Comparison of ENCODE assay signal across 26 cellular contexts in genomic region chr7:3910041-3910440, GRCh38.
A peak's percentile ranks its signal among the peaks of the same experiment; 100 is the strongest.
DNase-seq lines count a peak whose midpoint lies in the region; TF ChIP-seq lines count a peak whose summit lies in the region.
"Had no signal": no experiment of that assay in that cellular context is flagged by ENCODE, and none has a peak within 500 bp of the region (broad histone marks: within the 10 kb centered on the region; RNA-seq: fewer than 3 reads in every experiment).

No MANE protein-coding gene starts in this region.

- TF ChIP-seq POLR2A in tibial nerve (IDR thresholded peaks at IDR 0.05) = no peak

- H3K27me3 ChIP-seq in ectodermal cell (ENCODE audit: control insufficient read depth, insufficient read depth, low read length, poor library complexity, severe bottlenecking) (no peaks in the 10 kb centered on the region), tibial nerve (no peaks in the 10 kb centered on the region)
- H3K27me3 ChIP-seq: cardiac muscle cell, pancreas, upper lobe of right lung had no signal

- peaks cover 60% of the 10 kb centered on the region for H3K4me1 Mint-ChIP-seq in neural crest cell
- H3K4me1 Mint-ChIP-seq: naive B cell, T-helper 17 cell had no signal

- DNase-seq in RPMI7951 (ENCODE audit: low read depth) (peak; percentile 4), neural crest cell (ENCODE audit: low read depth, low spot score) (peak; percentile 12), tibial nerve (ENCODE audit: low spot score in 2 of 2) (no peak), A172 (ENCODE audit: low spot score) (no peak), NCI-H1105 treated with DMSO at 0.1 percent for 48 hours (lab: John Stamatoyannopoulos, UW) (no peak), NCI-H1436 (lab: John Stamatoyannopoulos, UW) (no peak)
- DNase-seq: activated CD4-positive, alpha-beta T cell treated with anti-CD3 and anti-CD28 coated beads for 4 hours; activated naive CD4-positive, alpha-beta T cell; activated T-cell treated with anti-CD3 and anti-CD28 coated beads, Interleukin-2, amount 50 U/mL, for 48 hours; Calu3; HCEC 1CT; kidney glomerular epithelial cell; mammary epithelial cell; naive B cell; NCI-H1092 treated with DMSO at 0.1 percent for 48 hours; NCI-H2029; NCI-H2227 treated with DMSO at 0.1 percent for 48 hours; NCI-H774; pancreas; RPMI8226; stimulated activated naive CD8-positive, alpha-beta T cell treated with anti-CD3 and anti-CD28 coated beads, Interleukin-15, amount 100 ng/mL, for 72 hours; T-helper 17 cell; upper lobe of right lung had no signal

- H3K27ac Mint-ChIP-seq in neural crest cell (ENCODE audit: unreplicated experiment) = peak overlapping the region; percentile 96
- H3K27ac Mint-ChIP-seq: naive B cell, T-helper 17 cell had no signal

- H3K27me3 Mint-ChIP-seq in neural crest cell (ENCODE audit: low read depth) = no peaks in the 10 kb centered on the region
- H3K27me3 Mint-ChIP-seq: stimulated activated naive CD8-positive, alpha-beta T cell treated with anti-CD3 and anti-CD28 coated beads, Interleukin-15, amount 100 ng/mL, for 72 hours had no signal

- H3K27ac ChIP-seq in ectodermal cell (ENCODE audit: insufficient read depth, low read depth, low read length, poor library complexity, severe bottlenecking) (peak overlapping the region; percentile 45), tibial nerve (peak overlapping the region in 3 of 4 donors; percentile 58 to 77 (median 76))
- H3K27ac ChIP-seq: C4-2B, cardiac muscle cell, pancreas, upper lobe of right lung had no signal

- peaks cover 2% of the 10 kb centered on the region for H3K36me3 Mint-ChIP-seq in neural crest cell (ENCODE audit: low read depth)
- H3K36me3 Mint-ChIP-seq: naive B cell had no signal

- TF ChIP-seq CTCF in neural crest cell (conservative IDR thresholded peaks at IDR 0.05) (no peak), tibial nerve (IDR thresholded peaks at IDR 0.05) (no peak)

- TF ChIP-seq EP300 in tibial nerve (IDR thresholded peaks at IDR 0.05) = peak in 1 of 2 donors; percentile 59

- H3K4me1 ChIP-seq in ectodermal cell (ENCODE audit: control insufficient read depth, insufficient read depth, low read length) = no peaks in the 10 kb centered on the region
- peaks cover 0 to 14% (median 0%) of the 10 kb centered on the region in 4 donors for H3K4me1 ChIP-seq in tibial nerve
- H3K4me1 ChIP-seq: pancreas, upper lobe of right lung had no signal

- no peaks in the 10 kb centered on the region for H3K36me3 ChIP-seq in ectodermal cell (ENCODE audit: control insufficient read depth, insufficient read depth, low read length)
- no peaks in the 10 kb centered on the region for H3K36me3 ChIP-seq in tibial nerve
- H3K36me3 ChIP-seq: cardiac muscle cell, pancreas, upper lobe of right lung had no signal

- H3K4me3 ChIP-seq in ectodermal cell (ENCODE audit: insufficient read depth, low read depth, low read length) (no peak overlapping the region), tibial nerve (no peak overlapping the region)
- H3K4me3 ChIP-seq: cardiac muscle cell, pancreas, upper lobe of right lung had no signal

- peaks cover 3% of the 10 kb centered on the region for H3K9me3 Mint-ChIP-seq in neural crest cell
- H3K9me3 Mint-ChIP-seq: stimulated activated naive CD8-positive, alpha-beta T cell treated with anti-CD3 and anti-CD28 coated beads, Interleukin-15, amount 100 ng/mL, for 72 hours had no signal

- 86 to 89% methylated on average over 6 of the region's 6 CpGs for WGBS in ectodermal cell, 2 experiments
- 55 to 74% methylated on average over 6 of the region's 6 CpGs for WGBS in tibial nerve, 2 donors

- H3K9me3 ChIP-seq in ectodermal cell (ENCODE audit: control insufficient read depth, low read length) (no peaks in the 10 kb centered on the region), tibial nerve (peaks cover 0 to 4% (median 0%) of the 10 kb centered on the region in 4 donors)
- H3K9me3 ChIP-seq: pancreas, upper lobe of right lung had no signal

- peak overlapping the region; percentile 72 for H3K4me3 Mint-ChIP-seq in neural crest cell
- H3K4me3 Mint-ChIP-seq: naive B cell; stimulated activated naive CD8-positive, alpha-beta T cell treated with anti-CD3 and anti-CD28 coated beads, Interleukin-15, amount 100 ng/mL, for 72 hours; T-helper 17 cell had no signal

Comparison
In these comparisons a context has a peak if more than half of its experiments do, and no peak if none do; other contexts are left out.
1. DNase-seq: peak in RPMI7951 (single experiment) and neural crest cell (single experiment); none in tibial nerve (0 of 2), A172 (single experiment), NCI-H1105 treated with DMSO at 0.1 percent for 48 hours (single experiment) and NCI-H1436 (single experiment).